ENCODE assay signal across 22 cellular contexts in genomic region chr4:121818215-121818614, GRCh38. TPM values are rescaled to one million over a fixed set of nuclear protein-coding genes. Genes with fewer than 3 reads are reported as not detected.
A peak's percentile ranks its signal among the peaks of the same experiment; 100 is the strongest.
DNase-seq lines count a peak whose midpoint lies in the region; ATAC-seq and TF ChIP-seq lines count a peak whose summit lies in the region.
"Had no signal": no experiment of that assay in that cellular context is flagged by ENCODE, and none has a peak within 500 bp of the region (broad histone marks: within the 10 kb centered on the region; RNA-seq: fewer than 3 reads in every experiment).

No MANE protein-coding gene starts in this region.

- H3K27ac Mint-ChIP-seq in activated CD4-positive, alpha-beta T cell treated with anti-CD3 and anti-CD28 coated beads, Interleukin-2, amount 10 ng/mL, durations not matched to agents 24 days and 14 days, result peak overlapping the region; percentile 43
- peak overlapping the region; percentile 26 for H3K27ac Mint-ChIP-seq in CD4-positive, alpha-beta T cell
- peak overlapping the region; percentile 39 to 70 for H3K27ac Mint-ChIP-seq in effector memory CD8-positive, alpha-beta T cell

- H3K9ac ChIP-seq in PC-3 (ENCODE audit: low read length), result no peak overlapping the region
- H3K9ac ChIP-seq: parathyroid adenoma had no signal

- BruUV-seq in PC-3 (replicated peaks; lab: Mats Ljungman, UMichigan) (TSS peak; percentile 14), PC-9 (replicated peaks; lab: Mats Ljungman, UMichigan) (no TSS peak)

- no peak for ATAC-seq in CD4-positive, alpha-beta T cell (ENCODE audit: poor library complexity)
- ATAC-seq in PC-3 (no peak), left ventricle myocardium superior (no peak), GM18870 (IDR thresholded peaks at IDR 0.05; ENCODE audit: unreplicated experiment) (no peak)
- ATAC-seq in effector memory CD8-positive, alpha-beta T cell (replicated peaks), result no peak
- ATAC-seq: A549; naive thymus-derived CD4-positive, alpha-beta T cell; right cardiac atrium had no signal

- peaks cover 43% of the 10 kb centered on the region for H3K4me1 Mint-ChIP-seq in activated CD4-positive, alpha-beta T cell treated with anti-CD3 and anti-CD28 coated beads, Interleukin-2, amount 10 ng/mL, durations not matched to agents 24 days and 14 days
- H3K4me1 Mint-ChIP-seq in CD4-positive, alpha-beta T cell (ENCODE audit: low read depth), result peaks cover 11% of the 10 kb centered on the region
- peaks cover 8 to 10% of the 10 kb centered on the region in 2 donors for H3K4me1 Mint-ChIP-seq in effector memory CD8-positive, alpha-beta T cell (ENCODE audit: low read depth in 2 of 2)

- H2AFZ ChIP-seq in PC-3 (ENCODE audit: low read length) (no peak overlapping the region), PC-9 (no peak overlapping the region)
- H2AFZ ChIP-seq: parathyroid adenoma had no signal

- peaks cover 66% of the 10 kb centered on the region for H3K36me3 Mint-ChIP-seq in activated CD4-positive, alpha-beta T cell treated with anti-CD3 and anti-CD28 coated beads, Interleukin-2, amount 10 ng/mL, durations not matched to agents 24 days and 14 days (ENCODE audit: low read depth)
- peaks cover 54% of the 10 kb centered on the region for H3K36me3 Mint-ChIP-seq in CD4-positive, alpha-beta T cell (ENCODE audit: low read depth)
- peaks cover 47% of the 10 kb centered on the region for H3K36me3 Mint-ChIP-seq in effector memory CD8-positive, alpha-beta T cell (ENCODE audit: insufficient read depth)

- CTCF ChIA-PET in CD4-positive, alpha-beta T cell (lab: Charles Lee), result no interaction called here
- CTCF ChIA-PET in PC-3 (lab: Charles Lee), result interaction anchor here (0.5 kb wide), 1 partner anchor 1096 kb away, joined by 5 read pairs; no protein-coding TSS in a partner anchor
- CTCF ChIA-PET in PC-9 (lab: Charles Lee), result no interaction called here

- no peak overlapping the region for H3K27ac ChIP-seq in CD4-positive, alpha-beta T cell (ENCODE audit: low read depth, low read length)
- H3K27ac ChIP-seq in PC-3 (ENCODE audit: low read length), result no peak overlapping the region
- no peak overlapping the region; the same call in 1 of the 2 replicates for H3K27ac ChIP-seq in PC-9
- H3K27ac ChIP-seq: A549, parathyroid adenoma, Peyer's patch, transverse colon had no signal

- no peaks in the 10 kb centered on the region for H3K9me3 ChIP-seq in CD4-positive, alpha-beta T cell (ENCODE audit: control insufficient read depth, low read length)
- no peaks in the 10 kb centered on the region for H3K9me3 ChIP-seq in PC-3 (ENCODE audit: low read length)
- H3K9me3 ChIP-seq in PC-9 (ENCODE audit: insufficient read depth, low read depth), result no peaks in the 10 kb centered on the region
- H3K9me3 ChIP-seq: A549, BE2C, Peyer's patch, transverse colon had no signal

- H3K4me1 ChIP-seq in PC-3 (ENCODE audit: insufficient read depth, low read length) (peaks cover 6% of the 10 kb centered on the region), PC-9 (replicated peaks; ENCODE audit: insufficient read depth) (peaks cover 18% of the 10 kb centered on the region)
- H3K4me1 ChIP-seq: BE2C had no signal

- H3K4me2 ChIP-seq in PC-3 (ENCODE audit: low read length), result no peak overlapping the region
- no peak overlapping the region for H3K4me2 ChIP-seq in PC-9
- H3K4me2 ChIP-seq: A549 had no signal

- H3F3A ChIP-seq in PC-3 (ENCODE audit: low read length, unreplicated experiment) (no peaks in the 10 kb centered on the region), PC-9 (ENCODE audit: insufficient read depth, low read depth) (peaks cover 59% of the 10 kb centered on the region)

- H3K4me3 Mint-ChIP-seq in activated CD4-positive, alpha-beta T cell treated with anti-CD3 and anti-CD28 coated beads, Interleukin-2, amount 10 ng/mL, durations not matched to agents 24 days and 14 days, result no peak overlapping the region
- H3K4me3 Mint-ChIP-seq in CD4-positive, alpha-beta T cell, result no peak overlapping the region
- H3K4me3 Mint-ChIP-seq in effector memory CD8-positive, alpha-beta T cell, result no peak overlapping the region

- H3K4me3 ChIP-seq in PC-3 (ENCODE audit: low read length) (no peak overlapping the region), PC-9 (no peak overlapping the region)
- H3K4me3 ChIP-seq: A549, Peyer's patch, transverse colon had no signal

- no peaks in the 10 kb centered on the region for H3K27me3 ChIP-seq in CD4-positive, alpha-beta T cell (ENCODE audit: control insufficient read depth, insufficient read depth, low read length)
- H3K27me3 ChIP-seq in PC-3 (ENCODE audit: low read length) (no peaks in the 10 kb centered on the region), PC-9 (ENCODE audit: insufficient read depth, low read depth) (no peaks in the 10 kb centered on the region)
- H3K27me3 ChIP-seq: BE2C, Peyer's patch, transverse colon had no signal

- no peak for DNase-seq in activated CD4-positive, alpha-beta T cell treated with anti-CD3 and anti-CD28 coated beads, Interleukin-2, amount 10 ng/mL, durations not matched to agents 24 days and 14 days
- no peak for DNase-seq in activated CD4-positive, alpha-beta T cell treated with anti-CD3 and anti-CD28 coated beads, Interleukin-2, amount 50 U/mL, for 48 hours
- no peak for DNase-seq in CD4-positive, alpha-beta T cell
- DNase-seq in PC-3 (no peak), PC-9 (no peak), left ventricle myocardium superior (no peak)
- no peak for DNase-seq in effector memory CD8-positive, alpha-beta T cell
- DNase-seq: amniotic stem cell; BE2C; cortex of kidney; glutamatergic neuron; naive thymus-derived CD4-positive, alpha-beta T cell; Peyer's patch; right cardiac atrium; stimulated activated CD4-positive, alpha-beta T cell treated with anti-CD3 and anti-CD28 coated beads, Interleukin-12 subunit alpha, Interleukin-12 subunit beta, amount 100 ng/mL, for 4 hours; T-helper 2 cell; transverse colon had no signal

- no peaks in the 10 kb centered on the region for H3K9me3 Mint-ChIP-seq in activated CD4-positive, alpha-beta T cell treated with anti-CD3 and anti-CD28 coated beads, Interleukin-2, amount 10 ng/mL, durations not matched to agents 24 days and 14 days
- H3K9me3 Mint-ChIP-seq in CD4-positive, alpha-beta T cell, result no peaks in the 10 kb centered on the region
- H3K9me3 Mint-ChIP-seq in effector memory CD8-positive, alpha-beta T cell, result no peaks in the 10 kb centered on the region
- H3K9me3 Mint-ChIP-seq: naive thymus-derived CD4-positive, alpha-beta T cell had no signal

- no peaks in the 10 kb centered on the region for H3K9me2 ChIP-seq in PC-3 (replicated peaks; ENCODE audit: low read length)
- H3K9me2 ChIP-seq in PC-9 (ENCODE audit: insufficient read depth), result no peaks in the 10 kb centered on the region

- no peak for TF ChIP-seq CTCF in CD4-positive, alpha-beta T cell (IDR thresholded peaks at IDR 0.05)
- TF ChIP-seq CTCF in PC-3 (conservative IDR thresholded peaks at IDR 0.05; ENCODE audit: low read depth, low read length), result no peak
- TF ChIP-seq CTCF in PC-9 (conservative IDR thresholded peaks at IDR 0.05), result no peak

- peaks cover 64% of the 10 kb centered on the region for H3K36me3 ChIP-seq in PC-3 (ENCODE audit: low read depth, low read length)
- H3K36me3 ChIP-seq in PC-9 (ENCODE audit: low read depth), result peaks cover 59% of the 10 kb centered on the region

- H4K20me1 ChIP-seq in PC-3 (ENCODE audit: low read length), result 0 out of 2 replicates have a peak, but pooled peaks cover 5% of the 10 kb centered on the region
- H4K20me1 ChIP-seq in PC-9 (ENCODE audit: insufficient read depth), result peaks cover 3% of the 10 kb centered on the region; the same call in 1 of the 2 replicates

- intact Hi-C loops in activated CD4-positive, alpha-beta T cell treated with anti-CD3 and anti-CD28 coated beads, Interleukin-2, amount 10 ng/mL, durations not matched to agents 24 days and 14 days (cut with micrococcal nuclease), result loop anchor here (1.0 kb wide), 1 partner anchor 17 kb away; the partner anchor contains the start of gene EXOSC9
- intact Hi-C loops in CD4-positive, alpha-beta T cell (cut with DNase I, micrococcal nuclease), result loop anchor here in 1 of 2 experiments (2.0 kb wide), 1 partner anchor 15 kb away; no protein-coding TSS in a partner anchor
- intact Hi-C loops in PC-3 (cut with micrococcal nuclease), result no loop called here
- intact Hi-C loops in PC-9 (cut with micrococcal nuclease; ENCODE audit: unreplicated experiment), result no loop called here
- intact Hi-C loops in left ventricle myocardium superior (cut with micrococcal nuclease), result no loop called here

- H3K79me2 ChIP-seq in PC-3 (ENCODE audit: low read length), result peaks cover 52% of the 10 kb centered on the region
- peaks cover 34% of the 10 kb centered on the region for H3K79me2 ChIP-seq in PC-9 (ENCODE audit: low read depth)
- H3K79me2 ChIP-seq: parathyroid adenoma had no signal

- POLR2A ChIA-PET in CD4-positive, alpha-beta T cell (lab: Charles Lee), result interaction anchor here (2.1 kb wide), 1 partner anchor 17 kb away, joined by 8 read pairs; the partner anchor contains the start of gene EXOSC9
- POLR2A ChIA-PET in PC-3 (lab: Charles Lee; ENCODE audit: unreplicated experiment), result no interaction called here
- POLR2A ChIA-PET in PC-9 (lab: Charles Lee; ENCODE audit: unreplicated experiment), result interaction anchor here (0.6 kb wide), 1 partner anchor 112 kb away, joined by 3 read pairs; no protein-coding TSS in a partner anchor

- H3K27me3 Mint-ChIP-seq in activated CD4-positive, alpha-beta T cell treated with anti-CD3 and anti-CD28 coated beads, Interleukin-2, amount 10 ng/mL, durations not matched to agents 24 days and 14 days, result no peaks in the 10 kb centered on the region
- H3K27me3 Mint-ChIP-seq in CD4-positive, alpha-beta T cell, result no peaks in the 10 kb centered on the region
- H3K27me3 Mint-ChIP-seq in effector memory CD8-positive, alpha-beta T cell, result no peaks in the 10 kb centered on the region
- H3K27me3 Mint-ChIP-seq: naive thymus-derived CD4-positive, alpha-beta T cell had no signal

RNA-seq across cellular contexts. Expression of gene CCNA2, which starts 5.5 kb away (rescaled TPM):
- total RNA-seq in activated CD4-positive, alpha-beta T cell treated with anti-CD3 and anti-CD28 coated beads, Interleukin-2, amount 10 ng/mL, durations not matched to agents 24 days and 14 days, result 72.0 and 73.4 TPM in 2 replicates
- under 1 TPM; 0.34 to 0.41 TPM for total RNA-seq in CD4-positive, alpha-beta T cell
- total RNA-seq in PC-3 (2014; rRNA removed) (59.1 and 78.0 TPM in 2 replicates), PC-9 (2021) (61.9 and 70.7 TPM in 2 replicates), left ventricle myocardium superior (0.82 TPM)

RNA-seq across cellular contexts. Expression of gene EXOSC9, which starts 17.1 kb away (rescaled TPM):
- total RNA-seq in activated CD4-positive, alpha-beta T cell treated with anti-CD3 and anti-CD28 coated beads, Interleukin-2, amount 10 ng/mL, durations not matched to agents 24 days and 14 days, result 76.9 and 78.8 TPM in 2 replicates
- 10 to 100 TPM; 71.6 to 72.7 TPM for total RNA-seq in CD4-positive, alpha-beta T cell
- 19.0 and 23.4 TPM in 2 replicates for total RNA-seq in PC-3 (2014; rRNA removed)
- 23.0 and 29.9 TPM in 2 replicates for total RNA-seq in PC-9 (2021)
- 9.4 TPM for total RNA-seq in left ventricle myocardium superior

RNA-seq across cellular contexts. Expression of gene BBS7, which starts 52.1 kb away (rescaled TPM):
- total RNA-seq in activated CD4-positive, alpha-beta T cell treated with anti-CD3 and anti-CD28 coated beads, Interleukin-2, amount 10 ng/mL, durations not matched to agents 24 days and 14 days, result 18.3 and 18.7 TPM in 2 replicates
- 1 to 10 TPM; 3.0 to 3.8 TPM for total RNA-seq in CD4-positive, alpha-beta T cell
- total RNA-seq in PC-3 (2014; rRNA removed) (5.2 and 10.1 TPM in 2 replicates), PC-9 (2021) (20.3 and 21.4 TPM in 2 replicates), left ventricle myocardium superior (5.3 TPM)

RNA-seq across cellular contexts. Expression of gene SMIM43, which starts 53.3 kb away (rescaled TPM):
- not detected in 2 replicates for total RNA-seq in activated CD4-positive, alpha-beta T cell treated with anti-CD3 and anti-CD28 coated beads, Interleukin-2, amount 10 ng/mL, durations not matched to agents 24 days and 14 days
- not detected for total RNA-seq in CD4-positive, alpha-beta T cell
- total RNA-seq in PC-3 (2014; rRNA removed), result not detected in 2 replicates
- total RNA-seq in PC-9 (2021), result not detected in 2 replicates
- total RNA-seq in left ventricle myocardium superior, result not detected
- total RNA-seq: H4; mesenteric fat pad; naive thymus-derived CD4-positive, alpha-beta T cell; Peyer's patch had no signal

Comparison
In these comparisons a context has a peak if more than half of its experiments do, and no peak if none do; other contexts are left out.
1. RNA of gene CCNA2, which starts 5.5 kb away (total RNA-seq): 72.0 to 73.4 TPM in activated CD4-positive, alpha-beta T cell treated with anti-CD3 and anti-CD28 coated beads, Interleukin-2, amount 10 ng/mL, durations not matched to agents 24 days and 14 days, 61.9 to 70.7 TPM in PC-9 and 59.1 to 78.0 TPM in PC-3; 0.82 TPM in left ventricle myocardium superior (single experiment) and 0.34 to 0.41 TPM in CD4-positive, alpha-beta T cell; every median in the first group is over 10 times any median in the second.
2. Peak in every context shown above with its lines, with median percentiles within 50 percentile points of each other: H3K27ac Mint-ChIP-seq.